15 cellular contexts compared by ENCODE assay signal in the genomic region with DNA sequence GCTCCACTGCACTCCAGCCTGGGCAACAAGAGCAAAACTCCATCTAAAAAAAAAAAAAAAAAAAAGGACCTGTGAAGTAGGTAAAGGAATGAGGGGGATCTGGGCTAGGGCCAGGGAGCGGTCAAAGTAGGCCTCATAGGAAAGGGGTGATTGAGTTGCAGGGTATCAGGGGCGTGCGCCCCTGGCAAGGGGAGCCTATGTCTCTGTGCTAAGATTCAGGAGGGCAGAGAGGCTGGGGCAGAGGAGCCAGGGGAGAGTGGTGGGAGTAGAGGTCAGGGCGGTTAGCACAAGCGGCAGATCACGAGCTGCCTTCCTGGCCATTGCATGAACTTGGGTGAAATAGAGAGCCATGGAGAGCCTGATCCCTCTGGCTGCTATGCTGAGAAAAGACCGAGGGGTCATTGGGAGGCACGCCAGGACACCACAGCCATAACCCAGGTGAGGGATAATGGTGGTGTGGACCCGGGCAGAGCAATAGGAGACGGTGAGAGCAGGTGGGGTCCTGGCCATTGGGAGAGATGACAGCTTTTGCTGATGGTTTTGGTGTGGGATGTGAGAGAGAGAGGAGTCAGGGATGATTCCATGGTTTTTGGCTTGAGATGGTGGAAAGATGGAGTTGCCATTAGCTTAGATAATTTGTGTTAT.
"Had no signal": no experiment of that assay in that cellular context is flagged by ENCODE, and none has a peak within 500 bp of the region (broad histone marks: within the 10 kb centered on the region; RNA-seq: fewer than 3 reads in every experiment).

No MANE protein-coding gene starts in this region.

- H3K4me3 Mint-ChIP-seq: activated T-cell treated with anti-CD3 and anti-CD28 coated beads, Interleukin-2, amount 50 U/mL, for 24 hours; natural killer cell treated with Interleukin-12 subunit alpha and Interleukin-12 subunit beta and Interleukin-15 and Interleukin-18, amount 100 ng/mL, for 72 hours had no signal

- H3K9me3 Mint-ChIP-seq: activated T-cell treated with anti-CD3 and anti-CD28 coated beads, Interleukin-2, amount 50 U/mL, for 24 hours; natural killer cell treated with Interleukin-12 subunit alpha and Interleukin-12 subunit beta and Interleukin-15 and Interleukin-18, amount 100 ng/mL, for 72 hours had no signal

- H3K27ac Mint-ChIP-seq: activated T-cell treated with anti-CD3 and anti-CD28 coated beads, Interleukin-2, amount 50 U/mL, for 24 hours; natural killer cell treated with Interleukin-12 subunit alpha and Interleukin-12 subunit beta and Interleukin-15 and Interleukin-18, amount 100 ng/mL, for 72 hours had no signal

- H3K27me3 ChIP-seq: colonic mucosa, heart right ventricle, testis had no signal

- H3K27ac ChIP-seq: colonic mucosa, parathyroid adenoma, testis, WERI-Rb-1 had no signal

- H3K36me3 ChIP-seq: colonic mucosa, heart right ventricle, WERI-Rb-1 had no signal

- H3K36me3 Mint-ChIP-seq: natural killer cell treated with Interleukin-12 subunit alpha and Interleukin-12 subunit beta and Interleukin-15 and Interleukin-18, amount 100 ng/mL, for 72 hours had no signal

- ATAC-seq: heart right ventricle; left lobe of liver; natural killer cell treated with Interleukin-12 subunit alpha and Interleukin-12 subunit beta and Interleukin-15 and Interleukin-18, amount 100 ng/mL, for 72 hours had no signal

- DNase-seq: activated CD4-positive, alpha-beta T cell treated with anti-CD3 and anti-CD28 coated beads for 48 hours; activated gamma-delta T cell; activated T-cell treated with anti-CD3 and anti-CD28 coated beads, Interleukin-2, amount 50 U/mL, for 24 hours; aorta; colonic mucosa; effector CD8-positive, alpha-beta T cell; foreskin melanocyte; heart right ventricle; SW 1271; testis; WERI-Rb-1 had no signal

- H3K4me3 ChIP-seq: colonic mucosa, heart right ventricle, skin epidermis, testis had no signal

- H3K4me1 ChIP-seq: colonic mucosa, parathyroid adenoma had no signal

- H3K9me3 ChIP-seq: colonic mucosa, heart right ventricle, testis had no signal

- H3K27me3 Mint-ChIP-seq: activated T-cell treated with anti-CD3 and anti-CD28 coated beads, Interleukin-2, amount 50 U/mL, for 24 hours had no signal
